2 cellular contexts compared by ENCODE assay signal in genomic region chr2:238173692-238174091, GRCh38.
TF ChIP-seq lines count a peak whose summit lies in the region.

No MANE protein-coding gene starts in this region.

TF ChIP-seq in SK-N-SH, 30 proteins besides CTCF, POLR2A, EP300 and RAD21:
- TF ChIP-seq FOXJ3 (CRISPR knock-in tag; IDR thresholded peaks at IDR 0.05) (no peak), POLR2AphosphoS5 (IDR thresholded peaks at IDR 0.05; ENCODE audit: low read depth, low read length) (no peak), ELF1 (IDR thresholded peaks at IDR 0.05) (no peak), MAX (IDR thresholded peaks at IDR 0.05; ENCODE audit: low read depth) (no peak), NRF1 (IDR thresholded peaks at IDR 0.05; ENCODE audit: low read depth, low read length) (no peak)

TF ChIP-seq in SK-N-SH treated with all-trans-retinoic acid at 6 μM for 48 hours, 23 proteins besides CTCF, POLR2A, EP300 and RAD21:
- no peak for TF ChIP-seq ISL1 (CRISPR knock-in tag; IDR thresholded peaks at IDR 0.05)
- no peak for TF ChIP-seq ZC3H10 (CRISPR knock-in tag; IDR thresholded peaks at IDR 0.05)
- no peak for TF ChIP-seq RARB (CRISPR knock-in tag; IDR thresholded peaks at IDR 0.05)
- TF ChIP-seq GLIS3 (CRISPR knock-in tag; IDR thresholded peaks at IDR 0.05): no peak
- no peak for TF ChIP-seq CSDC2 (CRISPR knock-in tag; IDR thresholded peaks at IDR 0.05)
- TF ChIP-seq ESRRG (CRISPR knock-in tag; IDR thresholded peaks at IDR 0.05): no peak
- TF ChIP-seq ZNF8 (CRISPR knock-in tag; IDR thresholded peaks at IDR 0.05): no peak
- TF ChIP-seq ZNF70 (CRISPR knock-in tag; IDR thresholded peaks at IDR 0.05): no peak
- TF ChIP-seq TSHZ2 (CRISPR knock-in tag; IDR thresholded peaks at IDR 0.05): no peak
- no peak for TF ChIP-seq ZFP30 (CRISPR knock-in tag; IDR thresholded peaks at IDR 0.05)
- TF ChIP-seq TOX (CRISPR knock-in tag; IDR thresholded peaks at IDR 0.05; ENCODE audit: borderline replicate concordance): no peak
- TF ChIP-seq SNAI2 (CRISPR knock-in tag; IDR thresholded peaks at IDR 0.05): no peak
- no peak for TF ChIP-seq ZFP3 (CRISPR knock-in tag; IDR thresholded peaks at IDR 0.05)
- no peak for TF ChIP-seq ZNF565 (CRISPR knock-in tag; conservative IDR thresholded peaks at IDR 0.05; ENCODE audit: low read depth)
- no peak for TF ChIP-seq ARNTL (CRISPR knock-in tag; IDR thresholded peaks at IDR 0.05; ENCODE audit: borderline replicate concordance, low read depth)
- TF ChIP-seq TCF4 (CRISPR knock-in tag; IDR thresholded peaks at IDR 0.05; ENCODE audit: borderline replicate concordance): no peak
